Comparison of ENCODE assay signal across 8 cellular contexts in the genomic region with DNA sequence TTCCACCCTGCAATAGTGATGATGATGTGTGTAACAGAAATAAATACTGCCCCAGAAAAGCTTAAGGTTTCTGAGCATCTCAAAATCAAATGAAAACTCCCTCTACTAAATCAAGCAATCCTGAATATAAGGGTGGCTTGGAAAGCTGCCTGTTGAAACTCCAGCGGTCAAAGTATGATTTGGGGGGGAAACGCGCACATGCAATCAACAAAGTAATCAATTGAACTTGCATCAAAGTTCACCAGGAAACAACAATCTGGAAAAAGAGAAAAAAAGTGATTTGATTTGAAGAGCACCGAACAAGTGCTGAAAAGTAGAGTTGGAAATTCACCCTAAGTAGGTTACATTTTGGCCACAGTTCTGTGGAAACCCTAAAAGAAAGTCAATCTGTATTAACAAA. TPM values are rescaled to one million over a fixed set of nuclear protein-coding genes. Genes with fewer than 3 reads are reported as not detected.
DNase-seq lines count a peak whose midpoint lies in the region; ATAC-seq and TF ChIP-seq lines count a peak whose summit lies in the region.

No MANE protein-coding gene starts in this region.

- H3K4me1 ChIP-seq in SJSA1 (replicated peaks) (peaks cover 24% of the 10 kb centered on the region), prostate gland (replicated peaks) (peaks cover 3% of the 10 kb centered on the region)

- DNase-seq in GM12865 (ENCODE audit: low read depth), result peak; percentile 9
- peak in 1 of 2 experiments; percentile 22 for DNase-seq in SJSA1 (ENCODE audit: low read depth in 1 of 2, low spot score in 2 of 2)
- peak; percentile 15 for DNase-seq in fibroblast of mammary gland (ENCODE audit: low read depth)
- DNase-seq in prostate gland (ENCODE audit: low spot score), result no peak
- DNase-seq in NCI-H2081 treated with DMSO at 0.1 percent for 48 hours (lab: John Stamatoyannopoulos, UW), result no peak
- no peak for DNase-seq in NCI-H1092 (lab: John Stamatoyannopoulos, UW)
- no peak for DNase-seq in HEK293T (ENCODE audit: extremely low spot score)

- H3K4me3 ChIP-seq in GM12865 (ENCODE audit: low read depth, low read length) (peak overlapping the region; percentile 65), SJSA1 (peak overlapping the region; percentile 91), fibroblast of mammary gland (ENCODE audit: control insufficient read depth, low read depth, low read length) (peak overlapping the region; percentile 71), prostate gland (peak overlapping the region; percentile 66 to 89)

- H3K27ac ChIP-seq in SJSA1 (peak overlapping the region; percentile 87), prostate gland (peak overlapping the region; percentile 87 to 91)

- no peaks in the 10 kb centered on the region for H3K27me3 ChIP-seq in SJSA1 (replicated peaks)
- no peaks in the 10 kb centered on the region for H3K27me3 ChIP-seq in prostate gland (replicated peaks; ENCODE audit: insufficient read depth)

- POLR2A ChIA-PET in HEK293T (lab: Yijun Ruan, JAX), result interaction anchor here (1.2 kb wide), 1 partner anchor 48 kb away, joined by 4 read pairs; no protein-coding TSS in a partner anchor

- peaks cover 20% of the 10 kb centered on the region for H3K36me3 ChIP-seq in SJSA1
- H3K36me3 ChIP-seq in prostate gland, result no peaks in the 10 kb centered on the region

- CTCF ChIA-PET in HEK293T (lab: Yijun Ruan, JAX), result interaction anchor here (0.5 to 0.6 kb wide), 3 partner anchors 17 to 203 kb away, joined by 3 to 4 read pairs (median 3); no protein-coding TSS in a partner anchor

- H3K9me3 ChIP-seq in SJSA1 (replicated peaks) (no peaks in the 10 kb centered on the region), prostate gland (no peaks in the 10 kb centered on the region)

- no peak for ATAC-seq in HG03342 (IDR thresholded peaks at IDR 0.05; ENCODE audit: unreplicated experiment)

- intact Hi-C loops in prostate gland (cut with DNase I), result loop anchor here (2.0 kb wide), 1 partner anchor 48 kb away; the partner anchor contains the start of gene GMFB

- 2% methylated on average over 4 of the region's 4 CpGs for WGBS in prostate gland

- TF ChIP-seq CTCF in GM12865 (IDR thresholded peaks at IDR 0.05; ENCODE audit: insufficient read depth, low read depth, low read length, missing control alignments) (no peak), fibroblast of mammary gland (conservative IDR thresholded peaks at IDR 0.05; ENCODE audit: control insufficient read depth, insufficient read depth, low read depth, low read length) (no peak), prostate gland (IDR thresholded peaks at IDR 0.05) (no peak)

- TF ChIP-seq POLR2A in prostate gland (IDR thresholded peaks at IDR 0.05), result no peak

TF ChIP-seq in HEK293T, 16 proteins besides CTCF, POLR2A, EP300 and RAD21:
- TF ChIP-seq ARNT (IDR thresholded peaks at IDR 0.05), result no peak
- TF ChIP-seq SUZ12 (IDR thresholded peaks at IDR 0.05), result no peak
- TF ChIP-seq ZNF384 (IDR thresholded peaks at IDR 0.05), result no peak
- no peak for TF ChIP-seq L3MBTL2 (conservative IDR thresholded peaks at IDR 0.05)
- no peak for TF ChIP-seq FOXM1 (IDR thresholded peaks at IDR 0.05; ENCODE audit: borderline replicate concordance)
- no peak for TF ChIP-seq LEF1 (IDR thresholded peaks at IDR 0.05; ENCODE audit: borderline replicate concordance)
- no peak for TF ChIP-seq NFRKB (IDR thresholded peaks at IDR 0.05)
- no peak for TF ChIP-seq TARDBP (IDR thresholded peaks at IDR 0.05)

RNA-seq across cellular contexts. Expression of gene CNIH1, which starts 0.7 kb away (rescaled TPM):
- total RNA-seq in SJSA1 (2014; rRNA removed; shearing (Covaris generic)), result 104 and 219 TPM in 2 replicates
- total RNA-seq in prostate gland, result 100 to 1,000 TPM; 113 to 193 TPM

RNA-seq across cellular contexts. Expression of gene CDKN3, which starts 43.6 kb away (rescaled TPM):
- 152 and 162 TPM in 2 replicates for total RNA-seq in SJSA1 (2014; rRNA removed; shearing (Covaris generic))
- 10 to 100 TPM in 1 of 2 donors, 1 to 10 TPM in 1; 2.6 to 20.6 TPM for total RNA-seq in prostate gland

RNA-seq across cellular contexts. Expression of gene GMFB, which starts 48.3 kb away (rescaled TPM):
- 74.5 and 86.2 TPM in 2 replicates for total RNA-seq in SJSA1 (2014; rRNA removed; shearing (Covaris generic))
- 10 to 100 TPM; 19.2 to 37.1 TPM for total RNA-seq in prostate gland

Comparison
In these comparisons a context has a peak if more than half of its experiments do, and no peak if none do; other contexts are left out.
1. DNase-seq: peak in GM12865 (single experiment) and fibroblast of mammary gland (single experiment); none in prostate gland (single experiment), NCI-H2081 treated with DMSO at 0.1 percent for 48 hours (single experiment), NCI-H1092 (single experiment) and HEK293T (single experiment).
2. Peak in every context shown above with its lines, with median percentiles within 50 percentile points of each other: H3K4me3 ChIP-seq.